ENCODE assay signal across 18 cellular contexts in the genomic region with DNA sequence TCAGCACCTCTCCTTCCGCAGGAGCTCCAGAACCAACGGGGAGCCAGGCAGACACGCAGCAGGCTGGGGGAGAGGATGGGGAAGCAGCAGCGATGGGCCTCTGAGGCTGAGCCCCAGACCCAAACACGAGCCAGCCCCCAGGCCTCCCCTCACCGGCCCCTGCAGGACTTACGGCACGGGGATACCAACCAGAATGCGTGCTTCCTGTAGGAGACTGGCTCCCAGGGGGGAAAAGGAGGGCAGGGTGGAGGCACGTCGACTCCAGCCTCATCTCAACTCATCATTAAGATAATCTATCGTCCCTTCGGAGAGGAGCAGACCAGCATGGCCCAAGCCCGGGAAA.
"Had no signal": no experiment of that assay in that cellular context is flagged by ENCODE, and none has a peak within 500 bp of the region (broad histone marks: within the 10 kb centered on the region; RNA-seq: fewer than 3 reads in every experiment).

No MANE protein-coding gene starts in this region.

- H3K27ac ChIP-seq: body of pancreas, gastrocnemius medialis, heart left ventricle, neutrophil, parathyroid adenoma, thyroid gland, uterus had no signal

- H3K27me3 ChIP-seq: body of pancreas, neutrophil, thyroid gland, uterus had no signal

- H3K9ac ChIP-seq: parathyroid adenoma had no signal

- H3K36me3 ChIP-seq: gastrocnemius medialis, heart left ventricle, neutrophil, thyroid gland, uterus had no signal

- ATAC-seq: activated T-cell treated with anti-CD3 and anti-CD28 coated beads, Interleukin-2, amount 50 U/mL, for 4 hours; body of pancreas; gastrocnemius medialis; heart left ventricle; naive thymus-derived CD8-positive, alpha-beta T cell; stimulated activated naive B cell treated with anti-CD40 and anti-IgM and Interleukin-4, amounts not matched to agents 10 μg/mL and 1 μg/mL and 100 μg/mL, for 72 hours had no signal

- H3K9me3 ChIP-seq: body of pancreas, gastrocnemius medialis, neutrophil, thyroid gland, uterus had no signal

- DNase-seq: activated CD4-positive, alpha-beta T cell treated with anti-CD3 and anti-CD28 coated beads, Interleukin-2, amount 50 U/mL, for 4 hours; activated CD4-positive, CD25-positive, alpha-beta regulatory T cell treated with anti-CD3 and anti-CD28 coated beads, Interleukin-2, amount 50 U/mL, for 72 hours; activated naive CD4-positive, alpha-beta T cell treated with anti-CD3 and anti-CD28 coated beads for 36 hours; activated T-cell treated with anti-CD3 and anti-CD28 coated beads, Interleukin-2, amount 50 U/mL, for 4 hours; body of pancreas; caudate nucleus; gastrocnemius medialis; immature natural killer cell; mesenchymal stem cell; stimulated activated naive B cell treated with anti-CD40 and anti-IgM and Interleukin-4, amounts not matched to agents 10 μg/mL and 1 μg/mL and 100 μg/mL, for 72 hours; SW 1271; T-helper 2 cell; thyroid gland; uterus had no signal

- H3K4me1 Mint-ChIP-seq: immature natural killer cell; naive thymus-derived CD8-positive, alpha-beta T cell; stimulated activated naive B cell treated with anti-CD40 and anti-IgM and Interleukin-4, amounts not matched to agents 10 μg/mL and 1 μg/mL and 100 μg/mL, for 72 hours had no signal

- H3K9me3 Mint-ChIP-seq: activated naive CD4-positive, alpha-beta T cell treated with anti-CD3 and anti-CD28 coated beads for 36 hours had no signal

- H3K4me3 ChIP-seq: body of pancreas, gastrocnemius medialis, heart left ventricle, thyroid gland, uterus had no signal

- H3K4me3 Mint-ChIP-seq: activated naive CD4-positive, alpha-beta T cell treated with anti-CD3 and anti-CD28 coated beads for 36 hours; activated T-cell treated with anti-CD3 and anti-CD28 coated beads, Interleukin-2, amount 50 U/mL, for 4 hours; immature natural killer cell; naive thymus-derived CD8-positive, alpha-beta T cell; stimulated activated naive B cell treated with anti-CD40 and anti-IgM and Interleukin-4, amounts not matched to agents 10 μg/mL and 1 μg/mL and 100 μg/mL, for 72 hours had no signal

- H3K36me3 Mint-ChIP-seq: immature natural killer cell; stimulated activated naive B cell treated with anti-CD40 and anti-IgM and Interleukin-4, amounts not matched to agents 10 μg/mL and 1 μg/mL and 100 μg/mL, for 72 hours had no signal

- H3K27ac Mint-ChIP-seq: activated naive CD4-positive, alpha-beta T cell treated with anti-CD3 and anti-CD28 coated beads for 36 hours; immature natural killer cell; naive thymus-derived CD8-positive, alpha-beta T cell; stimulated activated naive B cell treated with anti-CD40 and anti-IgM and Interleukin-4, amounts not matched to agents 10 μg/mL and 1 μg/mL and 100 μg/mL, for 72 hours had no signal

- H3K4me1 ChIP-seq: body of pancreas, gastrocnemius medialis, heart left ventricle, thyroid gland, uterus had no signal
